10 cellular contexts compared by ENCODE assay signal in the genomic region with DNA sequence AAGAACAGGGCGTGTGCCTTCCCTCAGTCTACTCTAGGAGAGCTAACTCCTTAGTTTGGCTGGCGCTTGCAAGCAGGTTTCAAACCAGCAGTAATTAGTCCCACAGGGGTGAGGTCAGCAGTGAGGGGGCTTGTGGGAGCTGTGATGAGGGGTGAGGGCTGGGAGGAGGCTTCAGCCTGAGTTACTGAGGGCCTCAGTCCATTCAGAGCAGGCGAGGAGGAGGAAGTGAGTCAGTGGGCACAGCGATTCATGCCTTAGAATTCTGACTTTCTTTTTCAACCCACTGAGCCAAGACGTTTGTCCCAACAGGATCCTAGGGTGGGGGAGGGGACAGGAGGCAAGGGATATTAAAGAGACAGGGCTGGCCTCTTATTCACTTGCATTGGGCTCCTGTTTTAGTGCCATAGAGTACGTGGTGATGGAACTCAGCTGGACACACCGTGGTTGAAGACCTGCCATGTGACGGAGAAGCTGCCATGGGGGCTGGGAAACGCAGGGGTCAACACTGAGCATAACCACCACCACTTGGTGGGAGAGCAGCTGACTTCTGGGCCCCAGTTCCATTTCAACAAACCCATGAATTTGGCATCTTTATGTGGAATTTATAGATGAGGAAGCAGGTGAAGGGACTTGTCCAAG. TPM values are rescaled to one million over a fixed set of nuclear protein-coding genes. Genes with fewer than 3 reads are reported as not detected.
DNase-seq lines count a peak whose midpoint lies in the region; ATAC-seq and TF ChIP-seq lines count a peak whose summit lies in the region.
"Had no signal": no experiment of that assay in that cellular context is flagged by ENCODE, and none has a peak within 500 bp of the region (broad histone marks: within the 10 kb centered on the region; RNA-seq: fewer than 3 reads in every experiment).

No MANE protein-coding gene starts in this region.

- peak overlapping the region; percentile 71 for H3K27ac ChIP-seq in fibroblast of lung (ENCODE audit: insufficient read depth, low read length)

- no peak overlapping the region for H3K9ac ChIP-seq in fibroblast of lung (ENCODE audit: insufficient read depth, low read length)

- no peaks in the 10 kb centered on the region for H3K9me3 ChIP-seq in fibroblast of lung (ENCODE audit: control insufficient read depth, insufficient read depth, low read depth, low read length)

- H4K20me1 ChIP-seq in fibroblast of lung (ENCODE audit: control insufficient read depth, extremely low read depth, insufficient read depth, low read length): no peaks in the 10 kb centered on the region

- ATAC-seq in HG02588 (IDR thresholded peaks at IDR 0.05; ENCODE audit: unreplicated experiment): no peak
- no peak for ATAC-seq in HG03469 (IDR thresholded peaks at IDR 0.05; ENCODE audit: unreplicated experiment)

- H3K27me3 ChIP-seq in fibroblast of lung (ENCODE audit: control insufficient read depth, insufficient read depth, low read length): no peaks in the 10 kb centered on the region

- H3K4me1 ChIP-seq in fibroblast of lung (ENCODE audit: control insufficient read depth, extremely low read depth, insufficient read depth, low read length): peaks cover 30% of the 10 kb centered on the region

- H3K79me2 ChIP-seq in fibroblast of lung (ENCODE audit: control insufficient read depth, insufficient read depth, low read length): no peaks in the 10 kb centered on the region

- H3K4me2 ChIP-seq in fibroblast of lung (ENCODE audit: extremely low read depth, insufficient read depth, low read length): peak overlapping the region; percentile 41

- H3K36me3 ChIP-seq in fibroblast of lung (ENCODE audit: control insufficient read depth, insufficient read depth, low read length): no peaks in the 10 kb centered on the region

- no peak for TF ChIP-seq CTCF in fibroblast of lung (conservative IDR thresholded peaks at IDR 0.05 in 1 of 2, IDR thresholded peaks at IDR 0.05 in 1 of 2; ENCODE audit: low read depth in 1 of 2, low read length in 2 of 2)

- H2AFZ ChIP-seq in fibroblast of lung (ENCODE audit: low read length): peak overlapping the region; percentile 29

- H3K4me3 ChIP-seq in fibroblast of lung (replicated peaks in 1 of 4; ENCODE audit: control extremely low read depth in 1 of 4, insufficient read depth in 1 of 4, low read depth in 3 of 4, low read length in 4 of 4): no peak overlapping the region

- peak; percentile 16 to 44 for DNase-seq in activated CD4-positive, alpha-beta T cell treated with anti-CD3 and anti-CD28 coated beads, Interleukin-2, amount 50 U/mL, for 48 hours
- no peak for DNase-seq in activated CD4-positive, alpha-beta T cell treated with anti-CD3 and anti-CD28 coated beads, Interleukin-2, amount 50 U/mL, for 4 hours
- DNase-seq in RPMI7951 (ENCODE audit: low read depth): peak; percentile 93
- peak; percentile 56 to 91 for DNase-seq in fibroblast of lung (ENCODE audit: low read depth in 2 of 2)
- DNase-seq in stimulated activated CD8-positive, alpha-beta memory T cell treated with anti-CD3 and anti-CD28 coated beads, Interleukin-4, amount 100 ng/mL, for 48 hours: peak; percentile 59
- DNase-seq in NCI-H1436 treated with DMSO at 0.1 percent for 48 hours (lab: John Stamatoyannopoulos, UW): no peak
- DNase-seq: hippocampal formation, NCI-H1048 had no signal

RNA-seq across cellular contexts. Expression of gene ITGA3, which starts 8.3 kb away (rescaled TPM):
- total RNA-seq in RPMI7951 (2014; rRNA removed; shearing (Covaris generic)): 213 and 279 TPM in 2 replicates
- 89.1 and 269 TPM in 2 replicates for total RNA-seq in fibroblast of lung
- 67.3 and 76.6 TPM in 2 replicates for polyA plus RNA-seq in fibroblast of lung
- polyA plus RNA-seq in fibroblast of lung (2012): 120 and 129 TPM in 2 replicates
- 307 and 449 TPM in 2 replicates for polyA minus RNA-seq in fibroblast of lung (ENCODE audit: low replicate concordance)

RNA-seq across cellular contexts. Expression of gene PDK2, which starts 47.5 kb away (rescaled TPM):
- 13.9 and 19.2 TPM in 2 replicates for total RNA-seq in RPMI7951 (2014; rRNA removed; shearing (Covaris generic))
- total RNA-seq in fibroblast of lung: 19.2 and 19.3 TPM in 2 replicates
- polyA plus RNA-seq in fibroblast of lung: 41.0 and 44.6 TPM in 2 replicates
- polyA plus RNA-seq in fibroblast of lung (2012): 27.6 and 28.3 TPM in 2 replicates
- polyA minus RNA-seq in fibroblast of lung (ENCODE audit: low replicate concordance): 178 and 230 TPM in 2 replicates

RNA-seq across cellular contexts. Expression of gene DLX3, which starts 52.6 kb away (rescaled TPM):
- total RNA-seq in RPMI7951 (2014; rRNA removed; shearing (Covaris generic)): not detected in 2 replicates
- not detected in 2 replicates for total RNA-seq in fibroblast of lung
- polyA plus RNA-seq in fibroblast of lung: not detected in 2 replicates
- not detected in 2 replicates for polyA plus RNA-seq in fibroblast of lung (2012)
- polyA minus RNA-seq in fibroblast of lung (ENCODE audit: low replicate concordance): not detected in 2 replicates

Comparison
In these comparisons a context has a peak if more than half of its experiments do, and no peak if none do; other contexts are left out.
1. DNase-seq: peak in activated CD4-positive, alpha-beta T cell treated with anti-CD3 and anti-CD28 coated beads, Interleukin-2, amount 50 U/mL, for 48 hours (2 of 2), RPMI7951 (single experiment), fibroblast of lung (2 of 2) and stimulated activated CD8-positive, alpha-beta memory T cell treated with anti-CD3 and anti-CD28 coated beads, Interleukin-4, amount 100 ng/mL, for 48 hours (single experiment); none in activated CD4-positive, alpha-beta T cell treated with anti-CD3 and anti-CD28 coated beads, Interleukin-2, amount 50 U/mL, for 4 hours (0 of 2) and NCI-H1436 treated with DMSO at 0.1 percent for 48 hours (single experiment).